ENCODE assay signal across 8 cellular contexts in the genomic region with DNA sequence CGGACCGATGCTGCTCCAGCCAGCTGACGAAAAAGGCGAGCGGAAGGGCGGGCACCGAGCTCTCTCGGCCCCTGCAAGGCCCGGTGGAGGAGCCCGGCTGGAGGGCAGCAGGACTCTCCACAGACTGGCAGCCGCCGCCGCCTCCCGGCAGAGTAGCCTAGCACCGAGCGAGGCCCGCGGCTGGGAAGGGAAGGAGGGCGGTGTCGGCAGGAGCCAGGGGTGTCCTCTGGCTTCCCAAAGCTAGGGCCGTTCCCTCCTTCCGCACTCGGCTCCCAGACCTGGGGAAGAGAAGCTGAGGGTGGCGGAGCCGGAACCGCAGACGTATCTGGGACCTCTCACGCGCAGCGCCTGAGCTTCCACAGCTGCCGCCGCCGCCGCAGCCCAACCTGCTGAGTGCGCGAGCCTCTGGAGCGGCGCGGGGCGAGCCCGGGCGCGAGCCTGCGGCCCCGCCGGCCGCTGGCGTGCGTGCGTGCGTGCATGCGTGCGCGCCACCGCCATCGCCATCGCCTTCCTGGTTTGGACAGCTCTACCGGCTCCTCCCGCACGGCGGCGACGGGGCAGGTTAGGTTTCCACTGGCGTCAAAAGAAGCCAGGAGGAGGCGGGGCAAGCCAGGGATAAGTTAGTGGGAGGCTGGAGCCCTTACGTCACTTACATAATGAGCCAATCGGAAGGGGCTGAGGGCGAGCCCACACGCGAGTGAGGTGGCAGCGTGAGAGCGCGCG. TPM values are rescaled to one million over a fixed set of nuclear protein-coding genes. Genes with fewer than 3 reads are reported as not detected.
DNase-seq lines count a peak whose midpoint lies in the region; ATAC-seq and TF ChIP-seq lines count a peak whose summit lies in the region.

A gene (minus strand): TSS at position 395 of the 723 bp plus-strand sequence. CDS start 439 bp downstream, outside the sequence.

- peaks cover 0 to 5% (median 0%) of the 10 kb centered on the region in 5 donors for H3K27me3 Mint-ChIP-seq in naive thymus-derived CD4-positive, alpha-beta T cell
- H3K27me3 Mint-ChIP-seq in stimulated activated naive B cell treated with anti-CD40 and anti-IgM and Interleukin-4, amounts not matched to agents 10 μg/mL and 1 μg/mL and 100 μg/mL, for 72 hours = no peaks in the 10 kb centered on the region

- peak within 1 kb of the TSS; percentile 89 for H3K27ac ChIP-seq in naive thymus-derived CD4-positive, alpha-beta T cell (ENCODE audit: low read depth, low read length)

- peak within 1 kb of the TSS; percentile 89 to 98 (median 94) for H3K4me3 Mint-ChIP-seq in naive thymus-derived CD4-positive, alpha-beta T cell
- H3K4me3 Mint-ChIP-seq in stimulated activated naive B cell treated with anti-CD40 and anti-IgM and Interleukin-4, amounts not matched to agents 10 μg/mL and 1 μg/mL and 100 μg/mL, for 72 hours = peak within 1 kb of the TSS; percentile 92 to 97

- POLR2A ChIA-PET in naive thymus-derived CD4-positive, alpha-beta T cell (lab: Charles Lee) = interaction anchor here (0.6 to 9.7 kb wide), 9 partner anchors 8 to 411 kb away, joined by 3 to 162 read pairs (median 3); a partner anchor contains a TSS

- intact Hi-C loops in naive thymus-derived CD4-positive, alpha-beta T cell (cut with micrococcal nuclease) = loop anchor here (1.0 to 10.0 kb wide), 10 partner anchors 18 to 986 kb away; a partner anchor contains a TSS

- CTCF ChIA-PET in naive thymus-derived CD4-positive, alpha-beta T cell (lab: Charles Lee) = interaction anchor here (0.6 to 3.6 kb wide), 5 partner anchors 18 to 100 kb away, joined by 3 to 22 read pairs (median 4); a partner anchor contains a TSS

- peak within 1 kb of the TSS; percentile 87 for H3K4me3 ChIP-seq in naive thymus-derived CD4-positive, alpha-beta T cell (ENCODE audit: low read length)

- DNase-seq in ELF-1 (ENCODE audit: low read depth, low spot score) = peak; percentile 99
- DNase-seq in GOT3 (lab: John Stamatoyannopoulos, UW) = peak; percentile 97
- peak; percentile 100 for DNase-seq in RPMI8226
- DNase-seq in activated T-helper 1 cell treated with anti-CD3 and anti-CD28 coated beads, Interleukin-2, amount 50 U/mL, for 16 hours (ENCODE audit: low read depth in 1 of 2, low spot score in 1 of 2) = peak; percentile 98 to 100
- peak; percentile 100 for DNase-seq in fibroblast of gingiva (ENCODE audit: low read depth)
- peak; percentile 94 to 100 (median 100) for DNase-seq in naive thymus-derived CD4-positive, alpha-beta T cell
- DNase-seq in stimulated activated naive B cell treated with anti-CD40 and anti-IgM and Interleukin-4, amounts not matched to agents 10 μg/mL and 1 μg/mL and 100 μg/mL, for 72 hours = peak; percentile 99

- H3K4me1 Mint-ChIP-seq in naive thymus-derived CD4-positive, alpha-beta T cell = peaks cover 19 to 40% (median 32%) of the 10 kb centered on the region in 7 donors
- H3K4me1 Mint-ChIP-seq in stimulated activated naive B cell treated with anti-CD40 and anti-IgM and Interleukin-4, amounts not matched to agents 10 μg/mL and 1 μg/mL and 100 μg/mL, for 72 hours = peaks cover 10 to 37% of the 10 kb centered on the region in 2 donors

- H3K9me3 ChIP-seq in naive thymus-derived CD4-positive, alpha-beta T cell (ENCODE audit: control insufficient read depth in 2 of 3, low read length in 3 of 3) = no peaks in the 10 kb centered on the region

- peak; percentile 20; the same call in 1 of the 2 replicates for TF ChIP-seq CTCF in LNCAP (IDR thresholded peaks at IDR 0.05)

- peak; percentile 94 for ATAC-seq in naive thymus-derived CD4-positive, alpha-beta T cell
- ATAC-seq in stimulated activated naive B cell treated with anti-CD40 and anti-IgM and Interleukin-4, amounts not matched to agents 10 μg/mL and 1 μg/mL and 100 μg/mL, for 72 hours (replicated peaks) = peak; percentile 92 to 93

- peaks cover 0 to 7% (median 0%) of the 10 kb centered on the region in 3 experiments for H3K36me3 ChIP-seq in naive thymus-derived CD4-positive, alpha-beta T cell (ENCODE audit: control insufficient read depth in 2 of 3, insufficient read depth in 3 of 3, low read length in 3 of 3)

- peaks cover 0 to 16% (median 0%) of the 10 kb centered on the region in 5 donors for H3K36me3 Mint-ChIP-seq in naive thymus-derived CD4-positive, alpha-beta T cell
- peaks cover 0 to 4% of the 10 kb centered on the region in 2 donors for H3K36me3 Mint-ChIP-seq in stimulated activated naive B cell treated with anti-CD40 and anti-IgM and Interleukin-4, amounts not matched to agents 10 μg/mL and 1 μg/mL and 100 μg/mL, for 72 hours

- H3K4me1 ChIP-seq in naive thymus-derived CD4-positive, alpha-beta T cell (ENCODE audit: control insufficient read depth in 2 of 2, insufficient read depth in 2 of 2, low read length in 2 of 2) = peaks cover 14 to 15% of the 10 kb centered on the region in 2 donors

- no peaks in the 10 kb centered on the region for H3K9me3 Mint-ChIP-seq in naive thymus-derived CD4-positive, alpha-beta T cell
- no peaks in the 10 kb centered on the region for H3K9me3 Mint-ChIP-seq in stimulated activated naive B cell treated with anti-CD40 and anti-IgM and Interleukin-4, amounts not matched to agents 10 μg/mL and 1 μg/mL and 100 μg/mL, for 72 hours

- H3K27me3 ChIP-seq in naive thymus-derived CD4-positive, alpha-beta T cell (ENCODE audit: control insufficient read depth in 2 of 2, insufficient read depth in 2 of 2, low read length in 2 of 2) = no peaks in the 10 kb centered on the region

- H3K27ac Mint-ChIP-seq in naive thymus-derived CD4-positive, alpha-beta T cell = peak within 1 kb of the TSS; percentile 86 to 98 (median 92)
- H3K27ac Mint-ChIP-seq in stimulated activated naive B cell treated with anti-CD40 and anti-IgM and Interleukin-4, amounts not matched to agents 10 μg/mL and 1 μg/mL and 100 μg/mL, for 72 hours = peak within 1 kb of the TSS; percentile 95

RNA-seq across cellular contexts. Expression of the gene that starts here (rescaled TPM):
- 10 to 100 TPM; 54.9 to 94.5 (median 80.0) TPM for total RNA-seq in naive thymus-derived CD4-positive, alpha-beta T cell
- 10 to 100 TPM; 71.6 to 93.6 TPM for polyA plus RNA-seq in naive thymus-derived CD4-positive, alpha-beta T cell

Comparison
In these comparisons a context has a peak if more than half of its experiments do, and no peak if none do; other contexts are left out.
1. Peak in every context shown above with its lines: DNase-seq, ATAC-seq, H3K4me3 ChIP-seq and H3K27ac ChIP-seq.